1 cellular context compared by ENCODE assay signal in genomic region chr7:37052673-37053072, GRCh38.
TF ChIP-seq lines count a peak whose summit lies in the region.

No MANE protein-coding gene starts in this region.

TF ChIP-seq in HepG2, 621 proteins besides CTCF, POLR2A, EP300 and RAD21 (continued from another document and continues in another):
- TF ChIP-seq ZNF142 (CRISPR knock-in tag; IDR thresholded peaks at IDR 0.05) (no peak), ZNF383 (CRISPR knock-in tag; IDR thresholded peaks at IDR 0.05; ENCODE audit: borderline replicate concordance) (no peak), ZMAT5 (CRISPR knock-in tag; IDR thresholded peaks at IDR 0.05; ENCODE audit: borderline replicate concordance, low read depth) (no peak), ZNF777 (CRISPR knock-in tag; IDR thresholded peaks at IDR 0.05) (no peak), ATF7 (IDR thresholded peaks at IDR 0.05) (no peak), ATF7 (CRISPR knock-in tag; IDR thresholded peaks at IDR 0.05) (peak; percentile 24; the same call in 1 of the 2 replicates), HNRNPL (IDR thresholded peaks at IDR 0.05; ENCODE audit: low read depth, low read length) (no peak), MEIS2 (CRISPR knock-in tag; IDR thresholded peaks at IDR 0.05) (peak; percentile 88; the same call in 1 of the 2 replicates), SNAI1 (CRISPR knock-in tag; IDR thresholded peaks at IDR 0.05; ENCODE audit: borderline replicate concordance) (no peak), SATB2 (CRISPR knock-in tag; IDR thresholded peaks at IDR 0.05) (peak; percentile 91), HMG20A (CRISPR knock-in tag; IDR thresholded peaks at IDR 0.05; ENCODE audit: borderline replicate concordance) (peak; percentile 50; the same call in 1 of the 2 replicates), KLF11 (CRISPR knock-in tag; IDR thresholded peaks at IDR 0.05) (peak; percentile 93), MXD4 (CRISPR knock-in tag; IDR thresholded peaks at IDR 0.05) (peak; percentile 44; the same call in 1 of the 2 replicates), SMAD3 (CRISPR knock-in tag; IDR thresholded peaks at IDR 0.05) (peak; percentile 99), KDM1A (CRISPR knock-in tag; IDR thresholded peaks at IDR 0.05) (no peak), JUN (CRISPR knock-in tag; IDR thresholded peaks at IDR 0.05) (0 out of 2 replicates have a peak, but pooled peaks have one; percentile 38), ZNF766 (CRISPR knock-in tag; IDR thresholded peaks at IDR 0.05; ENCODE audit: borderline replicate concordance) (peak; percentile 86; the same call in 1 of the 2 replicates), SMYD3 (CRISPR knock-in tag; IDR thresholded peaks at IDR 0.05) (no peak), ZFX (CRISPR knock-in tag; IDR thresholded peaks at IDR 0.05; ENCODE audit: low read depth) (peak; percentile 41; the same call in 1 of the 2 replicates), ZNF468 (CRISPR knock-in tag; IDR thresholded peaks at IDR 0.05) (no peak), ISL2 (CRISPR knock-in tag; IDR thresholded peaks at IDR 0.05) (peak; percentile 57; the same call in 1 of the 2 replicates), FIP1L1 (IDR thresholded peaks at IDR 0.05; ENCODE audit: borderline replicate concordance, insufficient read depth, low read depth, low read length) (no peak), ARHGAP35 (CRISPR knock-in tag; IDR thresholded peaks at IDR 0.05; ENCODE audit: borderline replicate concordance) (no peak), SRY (CRISPR knock-in tag; IDR thresholded peaks at IDR 0.05) (peak; percentile 88), ZNF225 (CRISPR knock-in tag; IDR thresholded peaks at IDR 0.05) (peak; percentile 69; the same call in 1 of the 2 replicates), SALL1 (CRISPR knock-in tag; IDR thresholded peaks at IDR 0.05) (peak; percentile 92), ZNF616 (CRISPR knock-in tag; IDR thresholded peaks at IDR 0.05; ENCODE audit: low read depth) (0 out of 2 replicates have a peak, but pooled peaks have one; percentile 42), KLF15 (CRISPR knock-in tag; IDR thresholded peaks at IDR 0.05; ENCODE audit: borderline replicate concordance) (no peak; the same call in 1 of the 2 replicates), YEATS4 (CRISPR knock-in tag; IDR thresholded peaks at IDR 0.05; ENCODE audit: borderline replicate concordance) (no peak), HOXD1 (CRISPR knock-in tag; IDR thresholded peaks at IDR 0.05) (peak; percentile 61; the same call in 1 of the 2 replicates), HOXA9 (CRISPR knock-in tag; IDR thresholded peaks at IDR 0.05; ENCODE audit: borderline replicate concordance) (no peak), ZNF160 (CRISPR knock-in tag; IDR thresholded peaks at IDR 0.05) (peak; percentile 47; the same call in 1 of the 2 replicates), HOXA3 (CRISPR knock-in tag; IDR thresholded peaks at IDR 0.05) (peak; percentile 66), ZFP36L1 (CRISPR knock-in tag; IDR thresholded peaks at IDR 0.05) (peak; percentile 78; the same call in 1 of the 2 replicates), ZNF331 (CRISPR knock-in tag; IDR thresholded peaks at IDR 0.05) (peak; percentile 87), ZBTB37 (CRISPR knock-in tag; IDR thresholded peaks at IDR 0.05) (no peak), NCOA1 (CRISPR knock-in tag; IDR thresholded peaks at IDR 0.05) (no peak), ZNF496 (CRISPR knock-in tag; IDR thresholded peaks at IDR 0.05; ENCODE audit: insufficient replicate concordance) (no peak), ZZZ3 (CRISPR knock-in tag; IDR thresholded peaks at IDR 0.05; ENCODE audit: borderline replicate concordance) (no peak), RFXAP (CRISPR knock-in tag; IDR thresholded peaks at IDR 0.05; ENCODE audit: borderline replicate concordance) (0 out of 2 replicates have a peak, but pooled peaks have one; percentile 53), KAT7 (CRISPR knock-in tag; IDR thresholded peaks at IDR 0.05; ENCODE audit: borderline replicate concordance) (no peak), SNAPC2 (CRISPR knock-in tag; IDR thresholded peaks at IDR 0.05) (no peak), ZSCAN12 (CRISPR knock-in tag; IDR thresholded peaks at IDR 0.05) (peak; percentile 83; the same call in 1 of the 2 replicates), POGZ (CRISPR knock-in tag; IDR thresholded peaks at IDR 0.05) (no peak), ZBTB7B (CRISPR knock-in tag; IDR thresholded peaks at IDR 0.05) (0 out of 2 replicates have a peak, but pooled peaks have one; percentile 54), KLF9 (CRISPR knock-in tag; IDR thresholded peaks at IDR 0.05; ENCODE audit: low read depth) (0 out of 2 replicates have a peak, but pooled peaks have one; percentile 46), ZNF703 (CRISPR knock-in tag; IDR thresholded peaks at IDR 0.05; ENCODE audit: borderline replicate concordance) (no peak), PLRG1 (conservative IDR thresholded peaks at IDR 0.05) (no peak)
- TF ChIP-seq, protein P1, sequence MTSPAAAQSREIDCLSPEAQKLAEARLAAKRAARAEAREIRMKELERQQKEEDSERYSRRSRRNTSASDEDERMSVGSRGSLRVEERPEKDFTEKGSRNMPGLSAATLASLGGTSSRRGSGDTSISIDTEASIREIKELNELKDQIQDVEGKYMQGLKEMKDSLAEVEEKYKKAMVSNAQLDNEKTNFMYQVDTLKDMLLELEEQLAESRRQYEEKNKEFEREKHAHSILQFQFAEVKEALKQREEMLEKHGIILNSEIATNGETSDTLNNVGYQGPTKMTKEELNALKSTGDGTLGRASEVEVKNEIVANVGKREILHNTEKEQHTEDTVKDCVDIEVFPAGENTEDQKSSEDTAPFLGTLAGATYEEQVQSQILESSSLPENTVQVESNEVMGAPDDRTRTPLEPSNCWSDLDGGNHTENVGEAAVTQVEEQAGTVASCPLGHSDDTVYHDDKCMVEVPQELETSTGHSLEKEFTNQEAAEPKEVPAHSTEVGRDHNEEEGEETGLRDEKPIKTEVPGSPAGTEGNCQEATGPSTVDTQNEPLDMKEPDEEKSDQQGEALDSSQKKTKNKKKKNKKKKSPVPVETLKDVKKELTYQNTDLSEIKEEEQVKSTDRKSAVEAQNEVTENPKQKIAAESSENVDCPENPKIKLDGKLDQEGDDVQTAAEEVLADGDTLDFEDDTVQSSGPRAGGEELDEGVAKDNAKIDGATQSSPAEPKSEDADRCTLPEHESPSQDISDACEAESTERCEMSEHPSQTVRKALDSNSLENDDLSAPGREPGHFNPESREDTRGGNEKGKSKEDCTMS (CRISPR knock-in tag; conservative IDR thresholded peaks at IDR 0.05) = no peak; the same call in 1 of the 2 replicates
- TF ChIP-seq, protein P2, sequence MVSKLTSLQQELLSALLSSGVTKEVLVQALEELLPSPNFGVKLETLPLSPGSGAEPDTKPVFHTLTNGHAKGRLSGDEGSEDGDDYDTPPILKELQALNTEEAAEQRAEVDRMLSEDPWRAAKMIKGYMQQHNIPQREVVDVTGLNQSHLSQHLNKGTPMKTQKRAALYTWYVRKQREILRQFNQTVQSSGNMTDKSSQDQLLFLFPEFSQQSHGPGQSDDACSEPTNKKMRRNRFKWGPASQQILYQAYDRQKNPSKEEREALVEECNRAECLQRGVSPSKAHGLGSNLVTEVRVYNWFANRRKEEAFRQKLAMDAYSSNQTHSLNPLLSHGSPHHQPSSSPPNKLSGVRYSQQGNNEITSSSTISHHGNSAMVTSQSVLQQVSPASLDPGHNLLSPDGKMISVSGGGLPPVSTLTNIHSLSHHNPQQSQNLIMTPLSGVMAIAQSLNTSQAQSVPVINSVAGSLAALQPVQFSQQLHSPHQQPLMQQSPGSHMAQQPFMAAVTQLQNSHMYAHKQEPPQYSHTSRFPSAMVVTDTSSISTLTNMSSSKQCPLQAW (CRISPR knock-in tag; IDR thresholded peaks at IDR 0.05) = peak; percentile 42; the same call in 1 of the 2 replicates
- TF ChIP-seq, protein P3, sequence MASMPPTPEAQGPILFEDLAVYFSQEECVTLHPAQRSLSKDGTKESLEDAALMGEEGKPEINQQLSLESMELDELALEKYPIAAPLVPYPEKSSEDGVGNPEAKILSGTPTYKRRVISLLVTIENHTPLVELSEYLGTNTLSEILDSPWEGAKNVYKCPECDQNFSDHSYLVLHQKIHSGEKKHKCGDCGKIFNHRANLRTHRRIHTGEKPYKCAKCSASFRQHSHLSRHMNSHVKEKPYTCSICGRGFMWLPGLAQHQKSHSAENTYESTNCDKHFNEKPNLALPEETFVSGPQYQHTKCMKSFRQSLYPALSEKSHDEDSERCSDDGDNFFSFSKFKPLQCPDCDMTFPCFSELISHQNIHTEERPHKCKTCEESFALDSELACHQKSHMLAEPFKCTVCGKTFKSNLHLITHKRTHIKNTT (CRISPR knock-in tag; IDR thresholded peaks at IDR 0.05) = no peak
- TF ChIP-seq, protein P4, sequence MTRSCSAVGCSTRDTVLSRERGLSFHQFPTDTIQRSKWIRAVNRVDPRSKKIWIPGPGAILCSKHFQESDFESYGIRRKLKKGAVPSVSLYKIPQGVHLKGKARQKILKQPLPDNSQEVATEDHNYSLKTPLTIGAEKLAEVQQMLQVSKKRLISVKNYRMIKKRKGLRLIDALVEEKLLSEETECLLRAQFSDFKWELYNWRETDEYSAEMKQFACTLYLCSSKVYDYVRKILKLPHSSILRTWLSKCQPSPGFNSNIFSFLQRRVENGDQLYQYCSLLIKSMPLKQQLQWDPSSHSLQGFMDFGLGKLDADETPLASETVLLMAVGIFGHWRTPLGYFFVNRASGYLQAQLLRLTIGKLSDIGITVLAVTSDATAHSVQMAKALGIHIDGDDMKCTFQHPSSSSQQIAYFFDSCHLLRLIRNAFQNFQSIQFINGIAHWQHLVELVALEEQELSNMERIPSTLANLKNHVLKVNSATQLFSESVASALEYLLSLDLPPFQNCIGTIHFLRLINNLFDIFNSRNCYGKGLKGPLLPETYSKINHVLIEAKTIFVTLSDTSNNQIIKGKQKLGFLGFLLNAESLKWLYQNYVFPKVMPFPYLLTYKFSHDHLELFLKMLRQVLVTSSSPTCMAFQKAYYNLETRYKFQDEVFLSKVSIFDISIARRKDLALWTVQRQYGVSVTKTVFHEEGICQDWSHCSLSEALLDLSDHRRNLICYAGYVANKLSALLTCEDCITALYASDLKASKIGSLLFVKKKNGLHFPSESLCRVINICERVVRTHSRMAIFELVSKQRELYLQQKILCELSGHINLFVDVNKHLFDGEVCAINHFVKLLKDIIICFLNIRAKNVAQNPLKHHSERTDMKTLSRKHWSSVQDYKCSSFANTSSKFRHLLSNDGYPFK (CRISPR knock-in tag; IDR thresholded peaks at IDR 0.05; ENCODE audit: borderline replicate concordance) = no peak
- TF ChIP-seq, protein P5, sequence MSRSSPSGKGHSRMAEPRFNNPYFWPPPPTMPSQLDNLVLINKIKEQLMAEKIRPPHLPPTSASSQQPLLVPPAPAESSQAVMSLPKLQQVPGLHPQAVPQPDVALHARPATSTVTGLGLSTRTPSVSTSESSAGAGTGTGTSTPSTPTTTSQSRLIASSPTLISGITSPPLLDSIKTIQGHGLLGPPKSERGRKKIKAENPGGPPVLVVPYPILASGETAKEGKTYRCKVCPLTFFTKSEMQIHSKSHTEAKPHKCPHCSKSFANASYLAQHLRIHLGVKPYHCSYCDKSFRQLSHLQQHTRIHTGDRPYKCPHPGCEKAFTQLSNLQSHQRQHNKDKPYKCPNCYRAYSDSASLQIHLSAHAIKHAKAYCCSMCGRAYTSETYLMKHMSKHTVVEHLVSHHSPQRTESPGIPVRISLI (CRISPR knock-in tag; IDR thresholded peaks at IDR 0.05; ENCODE audit: borderline replicate concordance) = no peak
